Comparison of ENCODE assay signal across 1 cellular context in genomic region chr1:155209373-155209721, GRCh38.
TF ChIP-seq lines count a peak whose summit lies in the region.

No MANE protein-coding gene starts in this region.

TF ChIP-seq in K562, 482 proteins besides CTCF, POLR2A, EP300 and RAD21 (continued from another document):
- TF ChIP-seq CEBPZ (IDR thresholded peaks at IDR 0.05; ENCODE audit: borderline replicate concordance, low read depth, low read length) (no peak), SREBF1 (IDR thresholded peaks at IDR 0.05; ENCODE audit: borderline replicate concordance, low read depth, low read length) (no peak)
TF ChIP-seq in K562: peak in this region for 19.
